ENCODE assay signal across 8 cellular contexts in genomic region chr3:59253523-59253922, GRCh38.
"Had no signal": no experiment of that assay in that cellular context is flagged by ENCODE, and none has a peak within 500 bp of the region (broad histone marks: within the 10 kb centered on the region; RNA-seq: fewer than 3 reads in every experiment).

No MANE protein-coding gene starts in this region.

- H3K4me3 ChIP-seq: GM12878 had no signal

- ATAC-seq: GM12878 had no signal

- FAIRE-seq: G401.6, GM12878, GM12891, GM12892, GM18507, GM19239 had no signal

- DNase-seq: GDM1, GF-D8 had no signal
